1 cellular context compared by ENCODE assay signal in the genomic region with DNA sequence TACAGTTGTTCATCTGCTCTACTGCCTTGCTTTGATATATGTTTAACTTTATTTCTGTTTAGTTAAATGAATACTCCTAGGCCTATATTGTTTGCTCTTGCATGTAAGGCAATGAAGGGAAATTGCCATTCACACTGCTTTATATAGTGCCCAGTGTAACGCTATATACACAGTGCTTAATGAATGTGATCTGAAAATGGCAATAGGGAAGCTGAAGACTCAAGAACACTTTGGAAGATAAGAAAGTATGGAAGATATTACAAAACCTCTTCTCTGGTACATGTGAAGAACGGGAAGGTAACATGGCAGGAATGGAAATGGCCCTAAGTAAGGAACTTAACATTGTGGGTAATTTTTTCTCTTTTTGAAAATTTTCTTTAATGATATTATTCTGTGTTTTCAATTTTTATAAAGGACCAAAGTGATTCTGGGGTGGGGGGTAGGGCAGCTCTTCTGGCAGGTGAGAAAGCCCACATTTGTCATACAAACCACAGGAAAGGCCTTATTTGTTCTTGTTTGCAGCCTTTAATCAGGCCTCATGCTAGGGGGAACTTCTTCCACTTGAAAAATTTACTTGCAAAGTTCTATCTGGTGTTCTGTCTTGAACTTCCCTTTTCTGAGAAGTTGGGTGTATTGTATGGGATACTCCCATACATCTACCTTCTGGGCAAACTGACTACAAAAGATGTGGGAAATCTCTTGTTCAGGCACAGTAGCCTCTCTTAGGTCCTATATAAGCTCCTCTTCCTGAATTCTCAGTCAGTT.
TF ChIP-seq lines count a peak whose summit lies in the region.

No MANE protein-coding gene starts in this region.

TF ChIP-seq in GM23338, 12 proteins besides CTCF, POLR2A, EP300 and RAD21 (continued from another document):
- TF ChIP-seq, protein P1, sequence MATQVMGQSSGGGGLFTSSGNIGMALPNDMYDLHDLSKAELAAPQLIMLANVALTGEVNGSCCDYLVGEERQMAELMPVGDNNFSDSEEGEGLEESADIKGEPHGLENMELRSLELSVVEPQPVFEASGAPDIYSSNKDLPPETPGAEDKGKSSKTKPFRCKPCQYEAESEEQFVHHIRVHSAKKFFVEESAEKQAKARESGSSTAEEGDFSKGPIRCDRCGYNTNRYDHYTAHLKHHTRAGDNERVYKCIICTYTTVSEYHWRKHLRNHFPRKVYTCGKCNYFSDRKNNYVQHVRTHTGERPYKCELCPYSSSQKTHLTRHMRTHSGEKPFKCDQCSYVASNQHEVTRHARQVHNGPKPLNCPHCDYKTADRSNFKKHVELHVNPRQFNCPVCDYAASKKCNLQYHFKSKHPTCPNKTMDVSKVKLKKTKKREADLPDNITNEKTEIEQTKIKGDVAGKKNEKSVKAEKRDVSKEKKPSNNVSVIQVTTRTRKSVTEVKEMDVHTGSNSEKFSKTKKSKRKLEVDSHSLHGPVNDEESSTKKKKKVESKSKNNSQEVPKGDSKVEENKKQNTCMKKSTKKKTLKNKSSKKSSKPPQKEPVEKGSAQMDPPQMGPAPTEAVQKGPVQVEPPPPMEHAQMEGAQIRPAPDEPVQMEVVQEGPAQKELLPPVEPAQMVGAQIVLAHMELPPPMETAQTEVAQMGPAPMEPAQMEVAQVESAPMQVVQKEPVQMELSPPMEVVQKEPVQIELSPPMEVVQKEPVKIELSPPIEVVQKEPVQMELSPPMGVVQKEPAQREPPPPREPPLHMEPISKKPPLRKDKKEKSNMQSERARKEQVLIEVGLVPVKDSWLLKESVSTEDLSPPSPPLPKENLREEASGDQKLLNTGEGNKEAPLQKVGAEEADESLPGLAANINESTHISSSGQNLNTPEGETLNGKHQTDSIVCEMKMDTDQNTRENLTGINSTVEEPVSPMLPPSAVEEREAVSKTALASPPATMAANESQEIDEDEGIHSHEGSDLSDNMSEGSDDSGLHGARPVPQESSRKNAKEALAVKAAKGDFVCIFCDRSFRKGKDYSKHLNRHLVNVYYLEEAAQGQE (IDR thresholded peaks at IDR 0.05; ENCODE audit: unreplicated experiment): no peak
- no peak for TF ChIP-seq ETS1 (IDR thresholded peaks at IDR 0.05)
- no peak for TF ChIP-seq JUNB (IDR thresholded peaks at IDR 0.05; ENCODE audit: unreplicated experiment)
TF ChIP-seq in GM23338: peak in this region for 0.
